1 cellular context compared by ENCODE assay signal in genomic region chr10:13731799-13732198, GRCh38.
TF ChIP-seq lines count a peak whose summit lies in the region.

No MANE protein-coding gene starts in this region.

TF ChIP-seq in GM23338, 12 proteins besides CTCF, POLR2A, EP300 and RAD21 (continued from another document):
- no peak for TF ChIP-seq ZNF462 (CRISPR knock-in tag; IDR thresholded peaks at IDR 0.05)
